ENCODE assay signal across 10 cellular contexts in the genomic region with DNA sequence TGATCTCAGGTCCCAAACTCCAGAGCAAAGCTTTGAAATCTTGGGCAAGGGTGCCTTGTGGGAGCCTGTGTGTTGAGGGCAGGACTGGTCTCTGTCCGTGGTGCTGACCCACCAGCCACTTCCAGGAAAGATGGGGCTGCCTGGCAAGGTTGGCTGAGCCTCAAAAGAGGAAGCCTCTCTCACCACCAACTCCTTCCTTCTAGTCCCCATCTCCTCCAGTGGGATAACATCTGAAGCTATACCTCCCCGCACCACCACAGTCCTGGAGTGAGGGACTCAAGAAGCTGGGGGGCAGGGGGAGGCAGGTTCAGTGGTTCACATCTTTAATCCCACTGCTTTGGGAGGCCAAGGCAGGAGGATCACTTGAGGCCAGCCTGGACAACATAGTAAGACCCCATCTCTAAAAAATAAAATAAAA. TPM values are rescaled to one million over a fixed set of nuclear protein-coding genes. Genes with fewer than 3 reads are reported as not detected.
DNase-seq lines count a peak whose midpoint lies in the region; ATAC-seq and TF ChIP-seq lines count a peak whose summit lies in the region.
"Had no signal": no experiment of that assay in that cellular context is flagged by ENCODE, and none has a peak within 500 bp of the region (broad histone marks: within the 10 kb centered on the region; RNA-seq: fewer than 3 reads in every experiment).

No MANE protein-coding gene starts in this region.

- H3K27ac ChIP-seq in HL-60 (replicated peaks), result no peak overlapping the region

- no peak overlapping the region for H3K4me3 ChIP-seq in HL-60 (replicated peaks; ENCODE audit: insufficient read depth, low read length)

- H3K36me3 Mint-ChIP-seq in activated naive CD4-positive, alpha-beta T cell treated with anti-CD3 and anti-CD28 coated beads, Interleukin-2, amount 50 U/mL, for 72 hours, result no peaks in the 10 kb centered on the region

- H3K27ac Mint-ChIP-seq in activated naive CD4-positive, alpha-beta T cell treated with anti-CD3 and anti-CD28 coated beads, Interleukin-2, amount 50 U/mL, for 72 hours, result no peak overlapping the region

- no peak for ATAC-seq in activated naive CD4-positive, alpha-beta T cell treated with anti-CD3 and anti-CD28 coated beads, Interleukin-2, amount 50 U/mL, for 72 hours

- DNase-seq in AG20443 (ENCODE audit: low spot score), result peak; percentile 77
- peak; percentile 36 to 72 for DNase-seq in HL-60 (ENCODE audit: low read depth in 1 of 2, low spot score in 1 of 2)
- peak; percentile 26 for DNase-seq in T1000 (lab: John Stamatoyannopoulos, UW)
- peak; percentile 44 for DNase-seq in glomerular visceral epithelial cell (ENCODE audit: extremely low spot score)
- DNase-seq in NCI-H187 treated with DMSO at 0.1 percent for 48 hours (lab: John Stamatoyannopoulos, UW), result no peak
- no peak for DNase-seq in cortex of kidney (lab: John Stamatoyannopoulos, UW)
- DNase-seq in GM19238 (ENCODE audit: insufficient read length, low spot score), result no peak
- no peak for DNase-seq in activated naive CD4-positive, alpha-beta T cell treated with anti-CD3 and anti-CD28 coated beads, Interleukin-2, amount 50 U/mL, for 72 hours (ENCODE audit: low spot score in 2 of 2)
- DNase-seq: effector memory CD4-positive, alpha-beta T cell; NCI-H1105 had no signal

- no peak for TF ChIP-seq CTCF in HL-60 (IDR thresholded peaks at IDR 0.05; ENCODE audit: insufficient read depth, low read length)

- peaks cover 19% of the 10 kb centered on the region for H3K27me3 ChIP-seq in HL-60 (ENCODE audit: insufficient read depth, poor library complexity, severe bottlenecking)

- no peaks in the 10 kb centered on the region for H3K9me3 Mint-ChIP-seq in activated naive CD4-positive, alpha-beta T cell treated with anti-CD3 and anti-CD28 coated beads, Interleukin-2, amount 50 U/mL, for 72 hours

RNA-seq across cellular contexts. Expression of a gene that starts 9.1 kb away (rescaled TPM):
- total RNA-seq in activated naive CD4-positive, alpha-beta T cell treated with anti-CD3 and anti-CD28 coated beads, Interleukin-2, amount 50 U/mL, for 72 hours, result under 1 TPM in 1 of 2 donors, not detected in 1; 0.16 TPM

RNA-seq across cellular contexts. Expression of a gene that starts 12.5 kb away (rescaled TPM):
- total RNA-seq in activated naive CD4-positive, alpha-beta T cell treated with anti-CD3 and anti-CD28 coated beads, Interleukin-2, amount 50 U/mL, for 72 hours, result 1 to 10 TPM in 1 of 2 donors, not detected in 1; 1.1 TPM

RNA-seq across cellular contexts. Expression of a gene that starts 16.8 kb away (rescaled TPM):
- not detected for total RNA-seq in activated naive CD4-positive, alpha-beta T cell treated with anti-CD3 and anti-CD28 coated beads, Interleukin-2, amount 50 U/mL, for 72 hours

RNA-seq across cellular contexts. Expression of a gene that starts 51.5 kb away (rescaled TPM):
- total RNA-seq in activated naive CD4-positive, alpha-beta T cell treated with anti-CD3 and anti-CD28 coated beads, Interleukin-2, amount 50 U/mL, for 72 hours, result under 1 TPM in 1 of 2 donors, not detected in 1; 0.74 TPM

Comparison
In these comparisons a context has a peak if more than half of its experiments do, and no peak if none do; other contexts are left out.
1. DNase-seq: peak in AG20443 (single experiment), HL-60 (2 of 2), T1000 (single experiment) and glomerular visceral epithelial cell (single experiment); none in NCI-H187 treated with DMSO at 0.1 percent for 48 hours (single experiment), cortex of kidney (single experiment), GM19238 (single experiment) and activated naive CD4-positive, alpha-beta T cell treated with anti-CD3 and anti-CD28 coated beads, Interleukin-2, amount 50 U/mL, for 72 hours (0 of 2).